Comparison of ENCODE assay signal across 1 cellular context in genomic region chr6:76876922-76877553, GRCh38.
TF ChIP-seq lines count a peak whose summit lies in the region.

No MANE protein-coding gene starts in this region.

TF ChIP-seq in GM12878, 131 proteins besides CTCF, POLR2A, EP300 and RAD21 (continued from another document):
- TF ChIP-seq ELK1 (IDR thresholded peaks at IDR 0.05; ENCODE audit: low read depth, low read length) = no peak
- TF ChIP-seq ATF7 (IDR thresholded peaks at IDR 0.05; ENCODE audit: low read depth) = no peak
- no peak for TF ChIP-seq CHD2 (IDR thresholded peaks at IDR 0.05; ENCODE audit: borderline replicate concordance, low read depth, low read length)
- TF ChIP-seq SMC3 (IDR thresholded peaks at IDR 0.05; ENCODE audit: borderline replicate concordance, low read length) = no peak
- TF ChIP-seq NR2F1 (conservative IDR thresholded peaks at IDR 0.05) = no peak
- no peak for TF ChIP-seq BACH1 (IDR thresholded peaks at IDR 0.05; ENCODE audit: borderline replicate concordance)
